5 cellular contexts compared by ENCODE assay signal in the genomic region with DNA sequence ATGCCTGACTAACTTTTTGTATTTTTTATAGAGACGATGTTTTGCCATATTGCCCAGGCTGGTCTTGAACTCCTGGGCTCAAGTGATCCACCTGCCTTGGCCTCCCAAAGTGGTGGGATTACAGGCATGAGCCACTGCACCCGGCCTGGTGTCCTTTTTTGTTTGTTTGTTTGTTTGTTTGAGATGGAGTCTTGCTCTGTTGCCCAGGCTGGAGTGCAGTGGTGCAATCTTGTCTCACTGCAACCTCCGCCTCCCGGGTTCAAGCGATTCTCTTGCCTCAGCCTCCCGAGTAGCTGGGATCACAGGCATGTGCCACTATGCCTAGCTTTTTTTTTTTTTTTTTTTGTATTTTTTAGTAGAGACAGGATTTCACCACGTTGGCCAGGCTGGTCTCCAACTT. TPM values are rescaled to one million over a fixed set of nuclear protein-coding genes. Genes with fewer than 3 reads are reported as not detected.
"Had no signal": no experiment of that assay in that cellular context is flagged by ENCODE, and none has a peak within 500 bp of the region (broad histone marks: within the 10 kb centered on the region; RNA-seq: fewer than 3 reads in every experiment).

No MANE protein-coding gene starts in this region.

RNA-seq across cellular contexts. Expression of gene GPR84, which starts 10.0 kb away (rescaled TPM):
- total RNA-seq: chondrocyte, left ventricle myocardium inferior, transverse colon had no signal
- polyA plus RNA-seq: cardiac muscle cell, immature natural killer cell had no signal

RNA-seq across cellular contexts. Expression of gene NFE2, which starts 53.5 kb away (rescaled TPM):
- total RNA-seq: chondrocyte, transverse colon had no signal
